In the genomic region with DNA sequence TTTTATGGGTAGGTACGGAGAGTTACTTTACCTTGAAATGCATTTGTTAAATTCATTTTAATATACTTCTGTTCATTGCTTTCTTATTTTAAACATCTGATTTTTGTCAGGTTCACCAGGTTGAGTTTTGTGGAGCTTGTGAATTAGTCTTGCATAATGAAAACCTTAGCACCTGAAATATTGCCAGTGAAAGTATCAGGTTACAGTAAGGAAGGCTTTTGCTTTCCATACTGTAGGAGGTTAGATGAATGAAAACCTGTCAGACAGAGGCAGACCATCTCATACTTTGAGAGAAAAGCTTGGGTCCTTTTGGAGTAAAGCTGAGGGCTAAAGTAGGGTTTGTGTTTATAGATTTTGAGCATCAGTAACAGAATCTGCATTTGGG, we compare ENCODE assay signal across 15 cellular contexts. TPM values are rescaled to one million over a fixed set of nuclear protein-coding genes. Genes with fewer than 3 reads are reported as not detected.
DNase-seq lines count a peak whose midpoint lies in the region; ATAC-seq, FAIRE-seq and TF ChIP-seq lines count a peak whose summit lies in the region.
"Had no signal": no experiment of that assay in that cellular context is flagged by ENCODE, and none has a peak within 500 bp of the region (broad histone marks: within the 10 kb centered on the region; RNA-seq: fewer than 3 reads in every experiment).

No MANE protein-coding gene starts in this region.

- H3K27me3 ChIP-seq in H9 (ENCODE audit: insufficient read depth, low read length), result no peaks in the 10 kb centered on the region
- no peaks in the 10 kb centered on the region for H3K27me3 ChIP-seq in bronchial epithelial cell (ENCODE audit: control insufficient read depth, insufficient read depth, low read length)
- no peaks in the 10 kb centered on the region for H3K27me3 ChIP-seq in Peyer's patch
- H3K27me3 ChIP-seq: SJSA1 had no signal

- H4K20me1 ChIP-seq in H9 (ENCODE audit: control insufficient read depth, insufficient read depth, insufficient read length), result no peaks in the 10 kb centered on the region

- H3K9me3 Mint-ChIP-seq in H9, result no peaks in the 10 kb centered on the region
- no peaks in the 10 kb centered on the region for H3K9me3 Mint-ChIP-seq in osteocyte (ENCODE audit: unreplicated experiment)

- no peak overlapping the region for H3K4me2 ChIP-seq in H9 (ENCODE audit: insufficient read depth, insufficient read length, low read length)

- no peak overlapping the region for H3K14ac ChIP-seq in H9 (ENCODE audit: insufficient read depth, low read length)

- H3K4me3 Mint-ChIP-seq in H9 (no peak overlapping the region), osteocyte (ENCODE audit: unreplicated experiment) (no peak overlapping the region)

- H2AFZ ChIP-seq in H9 (ENCODE audit: low read length), result no peak overlapping the region

- TF ChIP-seq CTCF in H9 (conservative IDR thresholded peaks at IDR 0.05) (no peak), bronchial epithelial cell (IDR thresholded peaks at IDR 0.05; ENCODE audit: insufficient read depth, low read length, severe bottlenecking) (no peak), osteocyte (IDR thresholded peaks at IDR 0.05) (no peak), Peyer's patch (IDR thresholded peaks at IDR 0.05) (no peak)

- H3K23ac ChIP-seq in H9 (ENCODE audit: insufficient read length, low read depth, low read length), result no peak overlapping the region

- peaks cover 3% of the 10 kb centered on the region for H3K36me3 ChIP-seq in bronchial epithelial cell (ENCODE audit: control insufficient read depth, insufficient read depth, low read length)
- H3K36me3 ChIP-seq in Peyer's patch, result peaks cover 0 to 38% (median 0%) of the 10 kb centered on the region in 3 donors

- H3K56ac ChIP-seq in H9 (ENCODE audit: insufficient read length, low read depth, low read length), result no peak overlapping the region

- H3K36me3 Mint-ChIP-seq in H9 (ENCODE audit: insufficient read depth in 1 of 3, low read depth in 3 of 3) (peaks cover 11 to 44% (median 28%) of the 10 kb centered on the region in 3 experiments; a peak in 5 of 7 replicates), osteocyte (ENCODE audit: unreplicated experiment) (peaks cover 24% of the 10 kb centered on the region)

- FAIRE-seq in bronchial epithelial cell (lab: Jason Lieb, UNC), result no peak

- no peak overlapping the region for H3K18ac ChIP-seq in H9 (ENCODE audit: insufficient read length, low read depth, low read length)

- H2BK15ac ChIP-seq in H9 (ENCODE audit: low read depth, low read length), result no peak overlapping the region

- no peak overlapping the region for H2BK120ac ChIP-seq in H9 (ENCODE audit: low read depth, low read length, poor library complexity, severe bottlenecking)

- TF ChIP-seq POLR2A in Peyer's patch (IDR thresholded peaks at IDR 0.05), result no peak

- no peaks in the 10 kb centered on the region for H3K23me2 ChIP-seq in H9 (ENCODE audit: insufficient read length, low read depth, low read length, poor library complexity, severe bottlenecking)

- H3K4me1 ChIP-seq in H9 (ENCODE audit: insufficient read depth, low read length), result no peaks in the 10 kb centered on the region; the same call in 1 of the 2 replicates
- H3K4me1 ChIP-seq in Peyer's patch, result peaks cover 0 to 11% (median 0%) of the 10 kb centered on the region in 4 donors
- H3K4me1 ChIP-seq: SJSA1 had no signal

- ATAC-seq in GM18870 (IDR thresholded peaks at IDR 0.05; ENCODE audit: unreplicated experiment), result no peak

- H3T11ph ChIP-seq in H9 (ENCODE audit: low read length), result no peak overlapping the region

- peaks cover 3% of the 10 kb centered on the region for H3K79me1 ChIP-seq in H9 (ENCODE audit: insufficient read depth, low read depth, low read length, poor library complexity, severe bottlenecking)

- H3K9me3 ChIP-seq in H9 (ENCODE audit: control insufficient read depth, low read depth, low read length) (no peaks in the 10 kb centered on the region), Peyer's patch (no peaks in the 10 kb centered on the region)
- H3K9me3 ChIP-seq: SJSA1 had no signal

- no peak overlapping the region for H2BK5ac ChIP-seq in H9 (ENCODE audit: insufficient read length, low read length)

- no peak overlapping the region for H4K5ac ChIP-seq in H9 (ENCODE audit: insufficient read length, low read depth, low read length)

- H3K4me3 ChIP-seq in bronchial epithelial cell (ENCODE audit: low read depth, low read length) (no peak overlapping the region), Peyer's patch (no peak overlapping the region)
- H3K4me3 ChIP-seq: SJSA1 had no signal

- no peak overlapping the region for H4K8ac ChIP-seq in H9 (replicated peaks; ENCODE audit: insufficient read length, low read depth, low read length)

- H3K27ac Mint-ChIP-seq in H9 (0 out of 7 replicates have a peak overlapping the region, but pooled peaks of 1 of the 3 experiments have one; percentile 49), osteocyte (ENCODE audit: unreplicated experiment) (peak overlapping the region; percentile 23)

- no peak overlapping the region for H4K91ac ChIP-seq in H9 (ENCODE audit: insufficient read length, low read depth, low read length)

- DNase-seq in H9 (no peak), NCI-H2171 treated with DMSO at 0.1 percent for 48 hours (lab: John Stamatoyannopoulos, UW) (peak; percentile 71), bronchial epithelial cell (ENCODE audit: low read depth) (peak; percentile 42), osteocyte (ENCODE audit: extremely low spot score, unreplicated experiment) (no peak), epidermal melanocyte (ENCODE audit: insufficient read length, low spot score) (no peak), DMS53 treated with DMSO at 0.1 percent for 48 hours (lab: John Stamatoyannopoulos, UW; ENCODE audit: unreplicated experiment) (no peak), Peyer's patch (no peak)
- DNase-seq: activated CD4-positive, CD25-positive, alpha-beta regulatory T cell; activated T-cell treated with anti-CD3 and anti-CD28 coated beads, Interleukin-2, amount 50 U/mL, for 48 hours; midbrain; NCI-H774; substantia nigra had no signal

- H3K27ac ChIP-seq in H9 (ENCODE audit: insufficient read length, low read depth, low read length), result peak overlapping the region; percentile 49
- H3K27ac ChIP-seq in Peyer's patch, result no peak overlapping the region
- H3K27ac ChIP-seq: HL-60, SJSA1 had no signal

- H3K4me1 Mint-ChIP-seq in H9 (peaks cover 23 to 24% of the 10 kb centered on the region in 2 experiments), osteocyte (ENCODE audit: unreplicated experiment) (peaks cover 33% of the 10 kb centered on the region)

- WGBS in H9 (ENCODE audit: extremely low coverage, insufficient read length, low lambda C conversion rate), result no CpG with 5 or more reads among the region's 1 CpG

- no peak overlapping the region for H3K4ac ChIP-seq in H9 (ENCODE audit: low read depth, low read length)

- no peak overlapping the region for H3K9ac ChIP-seq in H9 (ENCODE audit: extremely low read depth, insufficient read length, low read length)

- H2BK12ac ChIP-seq in H9 (ENCODE audit: insufficient read length, low read depth, low read length), result no peak overlapping the region

- H2AK5ac ChIP-seq in H9 (ENCODE audit: insufficient read length, low read length), result no peak overlapping the region

- H3K27me3 Mint-ChIP-seq in H9 (ENCODE audit: low read depth) (no peaks in the 10 kb centered on the region), osteocyte (ENCODE audit: unreplicated experiment) (no peaks in the 10 kb centered on the region)

- no peak overlapping the region for H2BK20ac ChIP-seq in H9 (ENCODE audit: low read depth, low read length, poor library complexity, severe bottlenecking)

- H3K79me2 ChIP-seq in H9 (ENCODE audit: insufficient read depth, low read length), result peaks cover 21% of the 10 kb centered on the region; the same call in 1 of the 2 replicates

RNA-seq across cellular contexts. Expression of a gene that starts 34.7 kb away (rescaled TPM):
- total RNA-seq in H9 (2021) (184 and 186 TPM in 2 replicates), bronchial epithelial cell (82.3 and 82.4 TPM in 2 replicates), osteocyte (117 and 118 TPM in 2 replicates), Peyer's patch (10 to 100 TPM; 49.5 to 99.0 (median 64.4) TPM)

RNA-seq across cellular contexts. Expression of a gene that starts 47.2 kb away (rescaled TPM):
- 16.9 and 18.3 TPM in 2 replicates for total RNA-seq in H9 (2021)
- 2.6 and 6.9 TPM in 2 replicates for total RNA-seq in bronchial epithelial cell
- total RNA-seq in osteocyte, result 5.1 and 6.4 TPM in 2 replicates
- total RNA-seq in Peyer's patch, result 10 to 100 TPM; 20.6 to 75.9 (median 24.8) TPM

Comparison
In these comparisons a context has a peak if more than half of its experiments do, and no peak if none do; other contexts are left out.
1. DNase-seq: peak in NCI-H2171 treated with DMSO at 0.1 percent for 48 hours (single experiment) and bronchial epithelial cell (single experiment); none in H9 (single experiment), osteocyte (single experiment), epidermal melanocyte (single experiment), DMS53 treated with DMSO at 0.1 percent for 48 hours (single experiment) and Peyer's patch (0 of 3).